Comparison of ENCODE assay signal across 10 cellular contexts in the genomic region with DNA sequence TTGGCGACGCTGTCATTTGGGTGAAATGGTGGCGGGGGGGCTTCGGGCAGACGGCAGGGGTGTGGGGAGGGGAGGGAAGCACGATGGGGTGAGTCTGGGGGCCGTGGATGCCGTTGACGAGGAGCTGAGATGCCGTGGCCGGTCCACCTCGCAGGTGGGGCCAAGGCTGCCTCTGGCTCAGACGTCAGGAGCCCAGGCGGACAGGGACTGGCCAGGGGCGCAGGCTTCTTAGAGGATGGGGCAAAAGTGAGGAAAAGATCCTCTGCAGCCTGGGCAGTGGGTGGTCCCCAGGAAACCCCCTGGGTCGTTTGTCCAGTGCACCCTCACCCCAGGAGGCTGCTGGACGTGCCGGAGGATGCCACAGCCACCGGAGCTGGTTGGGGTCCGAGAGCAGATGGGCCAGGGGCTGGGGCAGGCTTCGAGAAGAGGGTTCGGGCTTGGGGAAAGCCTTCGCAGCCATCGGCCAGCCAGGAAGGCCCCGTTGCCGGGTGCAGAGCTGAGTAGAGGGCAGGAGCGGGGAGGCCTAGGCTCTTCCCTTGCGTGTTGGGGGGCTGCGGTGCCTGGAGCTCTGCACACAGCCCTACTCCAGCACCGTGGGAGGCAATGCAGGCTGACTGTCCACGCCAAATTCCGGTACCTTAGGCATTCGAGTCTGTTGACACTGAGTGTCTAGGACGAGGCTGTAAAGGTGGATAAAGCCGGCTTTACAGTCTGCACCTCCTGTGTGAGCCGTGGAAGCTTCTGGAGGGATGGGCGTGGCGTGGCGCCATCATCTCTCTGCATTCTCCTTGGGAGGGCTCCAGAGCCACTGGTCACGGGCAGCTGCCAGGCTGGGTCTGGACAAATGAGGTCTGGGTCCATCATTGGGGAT. TPM values are rescaled to one million over a fixed set of nuclear protein-coding genes. Genes with fewer than 3 reads are reported as not detected.
DNase-seq lines count a peak whose midpoint lies in the region; ATAC-seq and TF ChIP-seq lines count a peak whose summit lies in the region.
"Had no signal": no experiment of that assay in that cellular context is flagged by ENCODE, and none has a peak within 500 bp of the region (broad histone marks: within the 10 kb centered on the region; RNA-seq: fewer than 3 reads in every experiment).

No MANE protein-coding gene starts in this region.

- no peak overlapping the region for H3K56ac ChIP-seq in H9 (ENCODE audit: insufficient read length, low read depth, low read length)

- H2AK5ac ChIP-seq in H9 (ENCODE audit: insufficient read length, low read length): no peak overlapping the region

- H3K9me3 Mint-ChIP-seq in H9: no peaks in the 10 kb centered on the region
- H3K9me3 Mint-ChIP-seq in activated CD4-positive, alpha-beta memory T cell treated with anti-CD3 and anti-CD28 coated beads, Interleukin-2, amount 10 ng/mL, durations not matched to agents 7 days and 5 days: no peaks in the 10 kb centered on the region
- H3K9me3 Mint-ChIP-seq: activated naive CD4-positive, alpha-beta T cell treated with anti-CD3 and anti-CD28 coated beads, Interleukin-2, amount 50 U/mL, for 72 hours had no signal

- H3K4ac ChIP-seq in H9 (ENCODE audit: low read depth, low read length): no peak overlapping the region

- H3K27ac ChIP-seq in H9 (ENCODE audit: insufficient read length, low read depth, low read length) (no peak overlapping the region), sigmoid colon (peak overlapping the region in 3 of 4 donors; percentile 27 to 49 (median 31))

- no CpG with 5 or more reads among the region's 40 CpGs for WGBS in H9 (ENCODE audit: extremely low coverage, insufficient read length, low lambda C conversion rate)
- 17 to 24% methylated on average over 40 of the region's 40 CpGs for WGBS in sigmoid colon, 2 donors

- POLR2A ChIA-PET in activated CD4-positive, alpha-beta memory T cell treated with anti-CD3 and anti-CD28 coated beads, Interleukin-2, amount 10 ng/mL, durations not matched to agents 7 days and 5 days (lab: Charles Lee): no interaction called here

- H3K14ac ChIP-seq in H9 (ENCODE audit: insufficient read depth, low read length): no peak overlapping the region; the same call in 1 of the 2 replicates

- H2BK120ac ChIP-seq in H9 (ENCODE audit: low read depth, low read length, poor library complexity, severe bottlenecking): no peak overlapping the region

- no peaks in the 10 kb centered on the region for H3K79me1 ChIP-seq in H9 (ENCODE audit: insufficient read depth, low read depth, low read length, poor library complexity, severe bottlenecking)

- no peak overlapping the region for H3K27ac Mint-ChIP-seq in H9
- no peak overlapping the region for H3K27ac Mint-ChIP-seq in activated CD4-positive, alpha-beta memory T cell treated with anti-CD3 and anti-CD28 coated beads, Interleukin-2, amount 10 ng/mL, durations not matched to agents 7 days and 5 days
- H3K27ac Mint-ChIP-seq: activated naive CD4-positive, alpha-beta T cell treated with anti-CD3 and anti-CD28 coated beads, Interleukin-2, amount 50 U/mL, for 72 hours had no signal

- H3K23me2 ChIP-seq in H9 (ENCODE audit: insufficient read length, low read depth, low read length, poor library complexity, severe bottlenecking): peaks cover 8% of the 10 kb centered on the region

- H3K27me3 ChIP-seq in H9 (ENCODE audit: insufficient read depth, low read length) (peaks cover 15% of the 10 kb centered on the region; the same call in 1 of the 2 replicates), sigmoid colon (no peaks in the 10 kb centered on the region)

- H3K9me3 ChIP-seq in H9 (ENCODE audit: control insufficient read depth, low read depth, low read length) (no peaks in the 10 kb centered on the region), sigmoid colon (no peaks in the 10 kb centered on the region)

- no peak overlapping the region for H4K5ac ChIP-seq in H9 (ENCODE audit: insufficient read length, low read depth, low read length)

- peaks cover 39% of the 10 kb centered on the region for H3K27me3 Mint-ChIP-seq in H9 (ENCODE audit: low read depth)
- H3K27me3 Mint-ChIP-seq in activated CD4-positive, alpha-beta memory T cell treated with anti-CD3 and anti-CD28 coated beads, Interleukin-2, amount 10 ng/mL, durations not matched to agents 7 days and 5 days: peaks cover 46% of the 10 kb centered on the region

- no peak for DNase-seq in H9
- DNase-seq in activated CD4-positive, alpha-beta memory T cell treated with anti-CD3 and anti-CD28 coated beads, Interleukin-2, amount 10 ng/mL, durations not matched to agents 7 days and 5 days: no peak
- DNase-seq in left ventricle myocardium superior: peak; percentile 29
- DNase-seq in sigmoid colon: no peak
- DNase-seq in iPS-NIHi11 (ENCODE audit: low spot score): no peak
- no peak for DNase-seq in NCI-H1092 (lab: John Stamatoyannopoulos, UW)
- DNase-seq: NCI-H524 treated with DMSO at 0.1 percent for 48 hours had no signal

- no peak overlapping the region for H3K9ac ChIP-seq in H9 (ENCODE audit: extremely low read depth, insufficient read length, low read length)

- no peak overlapping the region for H3K23ac ChIP-seq in H9 (ENCODE audit: insufficient read length, low read depth, low read length)

- CTCF ChIA-PET in activated CD4-positive, alpha-beta memory T cell treated with anti-CD3 and anti-CD28 coated beads, Interleukin-2, amount 10 ng/mL, durations not matched to agents 7 days and 5 days (lab: Charles Lee): no interaction called here

- H3K4me3 ChIP-seq in sigmoid colon: peak overlapping the region in 3 of 4 donors; percentile 72 to 76 (median 73)

- intact Hi-C loops in left ventricle myocardium superior (cut with micrococcal nuclease): no loop called here
- intact Hi-C loops in sigmoid colon (cut with DNase I): no loop called here

- no peak overlapping the region for H2BK15ac ChIP-seq in H9 (ENCODE audit: low read depth, low read length)

- H4K91ac ChIP-seq in H9 (ENCODE audit: insufficient read length, low read depth, low read length): no peak overlapping the region

- H3T11ph ChIP-seq in H9 (ENCODE audit: low read length): no peak overlapping the region

- H3K4me1 ChIP-seq in H9 (ENCODE audit: insufficient read depth, low read length) (peaks cover 3% of the 10 kb centered on the region; the same call in 1 of the 2 replicates), sigmoid colon (peaks cover 0 to 42% (median 27%) of the 10 kb centered on the region in 4 donors)

- peak overlapping the region; percentile 72 to 89 for H3K4me3 Mint-ChIP-seq in H9
- peak overlapping the region; percentile 27 for H3K4me3 Mint-ChIP-seq in activated CD4-positive, alpha-beta memory T cell treated with anti-CD3 and anti-CD28 coated beads, Interleukin-2, amount 10 ng/mL, durations not matched to agents 7 days and 5 days

- ATAC-seq in left ventricle myocardium superior (no peak), GM21529 (IDR thresholded peaks at IDR 0.05; ENCODE audit: unreplicated experiment) (no peak), HG03460 (IDR thresholded peaks at IDR 0.05; ENCODE audit: unreplicated experiment) (no peak)

- no peak for TF ChIP-seq EP300 in sigmoid colon (IDR thresholded peaks at IDR 0.05)

- TF ChIP-seq CTCF in H9 (conservative IDR thresholded peaks at IDR 0.05) (no peak), sigmoid colon (IDR thresholded peaks at IDR 0.05) (no peak)

- H3K4me1 Mint-ChIP-seq in H9: peaks cover 44 to 58% of the 10 kb centered on the region in 2 experiments
- H3K4me1 Mint-ChIP-seq in activated CD4-positive, alpha-beta memory T cell treated with anti-CD3 and anti-CD28 coated beads, Interleukin-2, amount 10 ng/mL, durations not matched to agents 7 days and 5 days: peaks cover 9% of the 10 kb centered on the region

- H3K36me3 ChIP-seq in sigmoid colon: no peaks in the 10 kb centered on the region

- H2BK12ac ChIP-seq in H9 (ENCODE audit: insufficient read length, low read depth, low read length): no peak overlapping the region

- no peak for TF ChIP-seq POLR2A in sigmoid colon (IDR thresholded peaks at IDR 0.05)

- no peak overlapping the region for H4K8ac ChIP-seq in H9 (replicated peaks; ENCODE audit: insufficient read length, low read depth, low read length)

- no peaks in the 10 kb centered on the region for H3K36me3 Mint-ChIP-seq in H9 (ENCODE audit: insufficient read depth in 1 of 3, low read depth in 3 of 3)
- no peaks in the 10 kb centered on the region for H3K36me3 Mint-ChIP-seq in activated CD4-positive, alpha-beta memory T cell treated with anti-CD3 and anti-CD28 coated beads, Interleukin-2, amount 10 ng/mL, durations not matched to agents 7 days and 5 days (ENCODE audit: low read depth)

- no peaks in the 10 kb centered on the region for H4K20me1 ChIP-seq in H9 (ENCODE audit: control insufficient read depth, insufficient read depth, insufficient read length)

- H2AFZ ChIP-seq in H9 (ENCODE audit: low read length): no peak overlapping the region

- H2BK20ac ChIP-seq in H9 (ENCODE audit: low read depth, low read length, poor library complexity, severe bottlenecking): no peak overlapping the region

- H3K79me2 ChIP-seq in H9 (ENCODE audit: insufficient read depth, low read length): no peaks in the 10 kb centered on the region

- no peak overlapping the region for H2BK5ac ChIP-seq in H9 (ENCODE audit: insufficient read length, low read length)

- H3K18ac ChIP-seq in H9 (ENCODE audit: insufficient read length, low read depth, low read length): no peak overlapping the region

- H3K4me2 ChIP-seq in H9 (ENCODE audit: insufficient read depth, insufficient read length, low read length): peak overlapping the region; percentile 29

RNA-seq across cellular contexts. Expression of a gene that starts 18.8 kb away (rescaled TPM):
- 39.4 and 44.0 TPM in 2 replicates for total RNA-seq in H9 (2021)
- total RNA-seq in activated CD4-positive, alpha-beta memory T cell treated with anti-CD3 and anti-CD28 coated beads, Interleukin-2, amount 10 ng/mL, durations not matched to agents 7 days and 5 days: 1 to 10 TPM; 5.8 to 7.9 TPM
- total RNA-seq in left ventricle myocardium superior: 177 TPM
- total RNA-seq in sigmoid colon: 10 to 100 TPM in 3 of 4 donors, 1 to 10 TPM in 1; 7.2 to 30.7 (median 23.7) TPM
- polyA plus RNA-seq in sigmoid colon: 10 to 100 TPM in 1 of 3 donors, 1 to 10 TPM in 2; 3.0 to 15.8 (median 7.2) TPM
